8 cellular contexts compared by ENCODE assay signal in the genomic region with DNA sequence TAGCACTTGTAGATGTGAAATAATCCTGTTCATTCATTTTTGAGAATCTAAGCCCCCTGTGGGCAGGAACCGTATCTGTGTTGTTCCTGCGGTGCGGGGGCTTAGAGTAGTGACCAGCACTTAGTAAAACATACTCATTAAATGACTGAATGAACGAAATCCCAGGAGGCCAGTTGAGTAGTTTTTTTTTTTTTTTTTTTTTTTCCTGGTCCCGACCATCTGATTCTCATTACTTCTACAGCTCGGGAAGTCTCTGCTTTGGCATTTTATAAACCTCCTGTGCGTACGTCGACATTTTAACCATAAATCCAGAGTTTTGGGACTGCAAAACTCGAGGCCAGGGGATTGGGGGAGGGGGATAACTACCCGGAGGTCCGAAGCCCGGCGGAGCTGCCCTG. TPM values are rescaled to one million over a fixed set of nuclear protein-coding genes. Genes with fewer than 3 reads are reported as not detected.
DNase-seq lines count a peak whose midpoint lies in the region; ATAC-seq, FAIRE-seq and TF ChIP-seq lines count a peak whose summit lies in the region.

No MANE protein-coding gene starts in this region.

- H3K9me3 ChIP-seq in mesenchymal stem cell (ENCODE audit: control insufficient read depth, low read length): peaks cover 5% of the 10 kb centered on the region

- peak overlapping the region; percentile 19 to 95 for H3K4ac ChIP-seq in mesenchymal stem cell (ENCODE audit: low read depth in 1 of 2, low read length in 2 of 2)

- H3K9ac ChIP-seq in mesenchymal stem cell (ENCODE audit: low read length): peak overlapping the region; percentile 93

- H3K4me3 ChIP-seq in bronchial epithelial cell (ENCODE audit: low read depth, low read length) (peak overlapping the region; percentile 60), mesenchymal stem cell (ENCODE audit: insufficient read depth in 1 of 2, low read depth in 1 of 2, low read length in 2 of 2) (peak overlapping the region; percentile 63 to 84)

- intact Hi-C loops in Right ventricle myocardium inferior (cut with DNase I): loop anchor here (1.0 to 10.0 kb wide), 3 partner anchors 30 to 202 kb away; no protein-coding TSS in a partner anchor
- intact Hi-C loops in cardiac septum (cut with DNase I): loop anchor here (2.0 to 5.0 kb wide), 2 partner anchors 186 to 341 kb away; no protein-coding TSS in a partner anchor

- no peak overlapping the region for H2AFZ ChIP-seq in mesenchymal stem cell (ENCODE audit: low read depth, low read length)

- peak overlapping the region; percentile 99 for H2BK5ac ChIP-seq in mesenchymal stem cell (ENCODE audit: low read depth, low read length, poor library complexity, severe bottlenecking)

- ATAC-seq in Right ventricle myocardium inferior (peak; percentile 6), left lobe of liver (no peak), foreskin keratinocyte (no peak)

- no peak for TF ChIP-seq CTCF in bronchial epithelial cell (IDR thresholded peaks at IDR 0.05; ENCODE audit: insufficient read depth, low read length, severe bottlenecking)
- TF ChIP-seq CTCF in foreskin keratinocyte (conservative IDR thresholded peaks at IDR 0.05): no peak

- WGBS in mesenchymal stem cell: 0% methylated on average over 8 of the region's 14 CpGs

- H3K4me1 ChIP-seq in mesenchymal stem cell (ENCODE audit: control insufficient read depth, insufficient read depth, low read depth, low read length) (peaks cover 6% of the 10 kb centered on the region), foreskin keratinocyte (peaks cover 21% of the 10 kb centered on the region)

- peaks cover 11% of the 10 kb centered on the region for H3K79me1 ChIP-seq in mesenchymal stem cell (replicated peaks; ENCODE audit: low read length, poor library complexity, severe bottlenecking)

- peak overlapping the region; percentile 56 for H3K4me2 ChIP-seq in mesenchymal stem cell (ENCODE audit: low read length, poor library complexity, severe bottlenecking)

- no peak overlapping the region for H2AK5ac ChIP-seq in mesenchymal stem cell (ENCODE audit: low read length, severe bottlenecking)

- DNase-seq in Right ventricle myocardium inferior (ENCODE audit: missing footprints) (no peak), cardiac septum (ENCODE audit: low spot score) (no peak), bronchial epithelial cell (ENCODE audit: low read depth) (no peak), mesenchymal stem cell (peak; percentile 93), left lobe of liver (ENCODE audit: low spot score) (no peak), foreskin keratinocyte (no peak), T-helper 9 cell (no peak)
- DNase-seq in activated CD8-positive, alpha-beta memory T cell treated with anti-CD3 and anti-CD28 coated beads, Interleukin-2, amount 50 U/mL, for 48 hours: no peak

- peak overlapping the region; percentile 99 for H2BK120ac ChIP-seq in mesenchymal stem cell (ENCODE audit: low read depth, low read length)

- H3K27ac ChIP-seq in mesenchymal stem cell (ENCODE audit: low read length, poor library complexity, severe bottlenecking) (peak overlapping the region; percentile 92), foreskin keratinocyte (no peak overlapping the region)

- peak overlapping the region; percentile 92 for H4K91ac ChIP-seq in mesenchymal stem cell (ENCODE audit: low read length)

- H3K27me3 ChIP-seq in bronchial epithelial cell (ENCODE audit: control insufficient read depth, insufficient read depth, low read length) (peaks cover 2% of the 10 kb centered on the region), mesenchymal stem cell (ENCODE audit: control insufficient read depth in 1 of 2, insufficient read depth in 1 of 2, low read length in 2 of 2) (no peaks in the 10 kb centered on the region), foreskin keratinocyte (no peaks in the 10 kb centered on the region)

- H4K8ac ChIP-seq in mesenchymal stem cell (ENCODE audit: low read length): peak overlapping the region; percentile 85

- H3K23ac ChIP-seq in mesenchymal stem cell (ENCODE audit: low read length in 2 of 2): no peak overlapping the region

- peak overlapping the region in 1 of 2 experiments; percentile 51 for H2BK12ac ChIP-seq in mesenchymal stem cell (ENCODE audit: low read length in 2 of 2)

- no peak overlapping the region for H2BK15ac ChIP-seq in mesenchymal stem cell (ENCODE audit: low read depth, poor library complexity, severe bottlenecking)

- H3K36me3 ChIP-seq in bronchial epithelial cell (ENCODE audit: control insufficient read depth, insufficient read depth, low read length) (no peaks in the 10 kb centered on the region), mesenchymal stem cell (ENCODE audit: control insufficient read depth in 1 of 2, insufficient read depth in 2 of 2, low read depth in 1 of 2, low read length in 2 of 2) (peaks cover 0 to 3% of the 10 kb centered on the region in 2 experiments)

- no peak for FAIRE-seq in bronchial epithelial cell (lab: Jason Lieb, UNC)

- peak overlapping the region; percentile 86 to 89 for H3K18ac ChIP-seq in mesenchymal stem cell (ENCODE audit: low read depth in 1 of 2, low read length in 2 of 2)

- no peak overlapping the region for H3K14ac ChIP-seq in mesenchymal stem cell (ENCODE audit: low read length in 2 of 2)

RNA-seq across cellular contexts. Expression of a gene that starts 31.5 kb away (rescaled TPM):
- total RNA-seq in Right ventricle myocardium inferior (9.7 TPM), cardiac septum (20.6 TPM), bronchial epithelial cell (0.51 and 1.3 TPM in 2 replicates), left lobe of liver (6.9 TPM), foreskin keratinocyte (25.6 and 31.6 TPM in 2 replicates)
- 98.3 TPM for polyA plus RNA-seq in mesenchymal stem cell (2013, experiment 1 of 2)
- polyA plus RNA-seq in mesenchymal stem cell (2013, experiment 2 of 2): 95.2 TPM
- polyA plus RNA-seq in foreskin keratinocyte: 8.3 and 8.9 TPM in 2 replicates
